ENCODE assay signal across 1 cellular context in the genomic region with DNA sequence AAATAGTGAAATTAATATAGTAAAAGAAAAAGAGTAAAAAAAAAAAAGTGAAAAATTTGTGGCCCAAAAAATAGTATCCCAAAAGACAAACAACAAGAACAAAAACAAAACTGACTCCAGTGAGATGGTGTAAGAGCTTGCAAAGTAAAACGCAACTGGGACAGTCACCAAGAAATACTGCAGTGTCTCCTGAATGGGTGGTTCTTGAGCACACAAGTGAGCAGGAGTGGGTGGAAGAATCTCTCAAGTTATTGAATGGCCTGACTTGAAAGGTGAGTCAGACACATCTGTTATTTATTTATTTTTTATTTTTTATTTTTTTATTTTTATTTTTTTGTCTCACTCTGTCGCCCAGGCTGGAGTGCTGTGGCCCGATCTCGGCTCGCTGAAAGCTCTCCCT.
TF ChIP-seq lines count a peak whose summit lies in the region.

No MANE protein-coding gene starts in this region.

TF ChIP-seq in SK-N-SH, 30 proteins besides CTCF, POLR2A, EP300 and RAD21 (continued from another document):
- no peak for TF ChIP-seq USF1 (IDR thresholded peaks at IDR 0.05; ENCODE audit: borderline replicate concordance, low read depth)
